23 cellular contexts compared by ENCODE assay signal in the genomic region with DNA sequence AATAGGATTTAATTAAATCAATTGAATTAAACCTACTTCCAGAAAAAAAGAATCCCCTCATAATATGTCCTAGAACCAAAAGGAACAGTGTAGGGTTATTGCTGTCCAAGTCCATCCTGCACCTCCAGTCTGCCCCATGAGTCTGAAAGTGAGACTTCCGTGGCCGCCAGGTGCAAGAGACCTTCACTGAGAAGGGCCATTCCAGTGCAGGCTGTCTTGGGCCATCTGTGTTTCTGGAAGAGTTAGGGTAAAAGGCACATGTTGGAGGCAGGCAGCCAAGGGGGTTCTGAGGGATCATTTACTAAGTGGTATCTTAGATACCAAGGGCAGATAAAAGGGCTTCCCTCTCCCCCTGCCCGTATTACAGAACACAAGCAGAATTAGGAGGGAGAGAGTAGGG. TPM values are rescaled to one million over a fixed set of nuclear protein-coding genes. Genes with fewer than 3 reads are reported as not detected.
A peak's percentile ranks its signal among the peaks of the same experiment; 100 is the strongest.
DNase-seq lines count a peak whose midpoint lies in the region; ATAC-seq lines count a peak whose summit lies in the region.
"Had no signal": no experiment of that assay in that cellular context is flagged by ENCODE, and none has a peak within 500 bp of the region (broad histone marks: within the 10 kb centered on the region; RNA-seq: fewer than 3 reads in every experiment).

No MANE protein-coding gene starts in this region.

- DNase-seq in NCI-H2171 treated with DMSO at 0.1 percent for 48 hours (lab: John Stamatoyannopoulos, UW) (peak; percentile 28), NCI-H2171 (lab: John Stamatoyannopoulos, UW) (no peak), GOT3 (lab: John Stamatoyannopoulos, UW) (no peak), SIG-M5 treated with dmso at 0.1 percent for 504 hours (lab: John Stamatoyannopoulos, UW; ENCODE audit: unreplicated experiment) (no peak)
- DNase-seq in CD4-positive, CD25-positive, alpha-beta regulatory T cell = no peak
- no peak for DNase-seq in stimulated activated effector memory CD8-positive, alpha-beta T cell treated with anti-CD3 and anti-CD28 coated beads, Interleukin-12 subunit alpha, Interleukin-12 subunit beta, amount 100 ng/mL, for 72 hours (ENCODE audit: low spot score in 2 of 2)
- DNase-seq: 8988T; Calu3; CD8-positive, alpha-beta T cell; DMS153; DMS79; GDM1; H7; HFFc6; KBM-7 had no signal

- no peaks in the 10 kb centered on the region for H3K36me3 ChIP-seq in CD4-positive, CD25-positive, alpha-beta regulatory T cell (ENCODE audit: control insufficient read depth, insufficient read depth, low read length)

- H3K4me3 ChIP-seq in CD4-positive, CD25-positive, alpha-beta regulatory T cell (ENCODE audit: low read depth, low read length) = no peak overlapping the region
- H3K4me3 ChIP-seq: GM23338 had no signal

- no peaks in the 10 kb centered on the region for H3K27me3 ChIP-seq in CD4-positive, CD25-positive, alpha-beta regulatory T cell (ENCODE audit: control insufficient read depth, insufficient read depth, low read length)

- H3K36me3 Mint-ChIP-seq in CD4-positive, CD25-positive, alpha-beta regulatory T cell = no peaks in the 10 kb centered on the region
- H3K36me3 Mint-ChIP-seq in activated T-helper 17 cell treated with anti-CD3 and anti-CD28 coated beads, Interleukin-2, amount 50 U/mL, for 72 hours (ENCODE audit: low read depth) = no peaks in the 10 kb centered on the region
- H3K36me3 Mint-ChIP-seq in stimulated activated effector memory CD8-positive, alpha-beta T cell treated with anti-CD3 and anti-CD28 coated beads, Interleukin-12 subunit alpha, Interleukin-12 subunit beta, amount 100 ng/mL, for 72 hours = no peaks in the 10 kb centered on the region
- H3K36me3 Mint-ChIP-seq: CD8-positive, alpha-beta T cell; IgD-negative memory B cell had no signal

- peak overlapping the region in 1 of 4 donors; percentile 34 for H3K4me3 Mint-ChIP-seq in CD4-positive, CD25-positive, alpha-beta regulatory T cell
- no peak overlapping the region for H3K4me3 Mint-ChIP-seq in activated T-helper 17 cell treated with anti-CD3 and anti-CD28 coated beads, Interleukin-2, amount 50 U/mL, for 72 hours
- no peak overlapping the region for H3K4me3 Mint-ChIP-seq in stimulated activated effector memory CD8-positive, alpha-beta T cell treated with anti-CD3 and anti-CD28 coated beads, Interleukin-12 subunit alpha, Interleukin-12 subunit beta, amount 100 ng/mL, for 72 hours
- H3K4me3 Mint-ChIP-seq: B cell; CD8-positive, alpha-beta T cell; GM23338; HFFc6; IgD-negative memory B cell had no signal

- ATAC-seq in CD4-positive, CD25-positive, alpha-beta regulatory T cell (ENCODE audit: low read depth in 2 of 2) = no peak
- no peak for ATAC-seq in activated T-helper 17 cell treated with anti-CD3 and anti-CD28 coated beads, Interleukin-2, amount 50 U/mL, for 72 hours (replicated peaks)
- ATAC-seq in stimulated activated effector memory CD8-positive, alpha-beta T cell treated with anti-CD3 and anti-CD28 coated beads, Interleukin-12 subunit alpha, Interleukin-12 subunit beta, amount 100 ng/mL, for 72 hours = no peak
- ATAC-seq in activated CD4-positive, CD25-positive, alpha-beta regulatory T cell treated with anti-CD3 and anti-CD28 coated beads, Interleukin-2, amount 50 U/mL, for 24 hours = no peak
- ATAC-seq: CD8-positive, alpha-beta T cell; GM23338; HCT116 had no signal

- no peaks in the 10 kb centered on the region for H3K4me1 ChIP-seq in CD4-positive, CD25-positive, alpha-beta regulatory T cell (ENCODE audit: control insufficient read depth, insufficient read depth, low read length, poor library complexity, severe bottlenecking)

- H3K27ac ChIP-seq in CD4-positive, CD25-positive, alpha-beta regulatory T cell (ENCODE audit: insufficient read depth, low read length, poor library complexity, severe bottlenecking) = no peak overlapping the region
- H3K27ac ChIP-seq: C4-2B, HL-60 had no signal

- peaks cover 0 to 3% (median 1%) of the 10 kb centered on the region in 4 donors for H3K4me1 Mint-ChIP-seq in CD4-positive, CD25-positive, alpha-beta regulatory T cell
- no peaks in the 10 kb centered on the region for H3K4me1 Mint-ChIP-seq in activated T-helper 17 cell treated with anti-CD3 and anti-CD28 coated beads, Interleukin-2, amount 50 U/mL, for 72 hours
- H3K4me1 Mint-ChIP-seq in stimulated activated effector memory CD8-positive, alpha-beta T cell treated with anti-CD3 and anti-CD28 coated beads, Interleukin-12 subunit alpha, Interleukin-12 subunit beta, amount 100 ng/mL, for 72 hours = no peaks in the 10 kb centered on the region
- H3K4me1 Mint-ChIP-seq: B cell, IgD-negative memory B cell had no signal

- H3K9me3 ChIP-seq in CD4-positive, CD25-positive, alpha-beta regulatory T cell (ENCODE audit: control insufficient read depth in 2 of 2, low read length in 2 of 2) = no peaks in the 10 kb centered on the region

- peak overlapping the region in 2 of 3 donors; percentile 42 to 87 for H3K27ac Mint-ChIP-seq in CD4-positive, CD25-positive, alpha-beta regulatory T cell
- H3K27ac Mint-ChIP-seq in activated T-helper 17 cell treated with anti-CD3 and anti-CD28 coated beads, Interleukin-2, amount 50 U/mL, for 72 hours = peak overlapping the region; percentile 12
- H3K27ac Mint-ChIP-seq in stimulated activated effector memory CD8-positive, alpha-beta T cell treated with anti-CD3 and anti-CD28 coated beads, Interleukin-12 subunit alpha, Interleukin-12 subunit beta, amount 100 ng/mL, for 72 hours = peak overlapping the region; percentile 68
- H3K27ac Mint-ChIP-seq: B cell; CD8-positive, alpha-beta T cell; GM23338; HFFc6 had no signal

- H3K27me3 Mint-ChIP-seq in CD4-positive, CD25-positive, alpha-beta regulatory T cell = no peaks in the 10 kb centered on the region
- H3K27me3 Mint-ChIP-seq in activated T-helper 17 cell treated with anti-CD3 and anti-CD28 coated beads, Interleukin-2, amount 50 U/mL, for 72 hours = peaks cover 3% of the 10 kb centered on the region

- H3K9me3 Mint-ChIP-seq in CD4-positive, CD25-positive, alpha-beta regulatory T cell = peaks cover 0 to 2% (median 0%) of the 10 kb centered on the region in 7 donors
- no peaks in the 10 kb centered on the region for H3K9me3 Mint-ChIP-seq in activated T-helper 17 cell treated with anti-CD3 and anti-CD28 coated beads, Interleukin-2, amount 50 U/mL, for 72 hours
- H3K9me3 Mint-ChIP-seq in stimulated activated effector memory CD8-positive, alpha-beta T cell treated with anti-CD3 and anti-CD28 coated beads, Interleukin-12 subunit alpha, Interleukin-12 subunit beta, amount 100 ng/mL, for 72 hours = no peaks in the 10 kb centered on the region
- H3K9me3 Mint-ChIP-seq: CD8-positive, alpha-beta T cell; GM23338; HFFc6; IgD-negative memory B cell had no signal

RNA-seq across cellular contexts. Expression of gene UBE2T, which starts 31.0 kb away (rescaled TPM):
- total RNA-seq in CD4-positive, CD25-positive, alpha-beta regulatory T cell = 1.2 TPM
- polyA plus RNA-seq in CD4-positive, CD25-positive, alpha-beta regulatory T cell = 10 to 100 TPM; 12.4 to 16.1 (median 15.1) TPM
- 10 to 100 TPM; 59.7 to 83.7 TPM for total RNA-seq in activated T-helper 17 cell treated with anti-CD3 and anti-CD28 coated beads, Interleukin-2, amount 50 U/mL, for 72 hours

RNA-seq across cellular contexts. Expression of gene PPP1R12B, which starts 37.8 kb away (rescaled TPM):
- 32.5 TPM for total RNA-seq in CD4-positive, CD25-positive, alpha-beta regulatory T cell
- polyA plus RNA-seq in CD4-positive, CD25-positive, alpha-beta regulatory T cell = 1 to 10 TPM; 3.8 to 6.4 (median 4.2) TPM
- total RNA-seq in activated T-helper 17 cell treated with anti-CD3 and anti-CD28 coated beads, Interleukin-2, amount 50 U/mL, for 72 hours = 10 to 100 TPM; 21.6 to 26.0 TPM

Comparison
In these comparisons a context has a peak if more than half of its experiments do, and no peak if none do; other contexts are left out.
1. H3K27ac Mint-ChIP-seq: peak in every context shown above with its lines; median percentile 68 in stimulated activated effector memory CD8-positive, alpha-beta T cell treated with anti-CD3 and anti-CD28 coated beads, Interleukin-12 subunit alpha, Interleukin-12 subunit beta, amount 100 ng/mL, for 72 hours; 64 in CD4-positive, CD25-positive, alpha-beta regulatory T cell; 12 in activated T-helper 17 cell treated with anti-CD3 and anti-CD28 coated beads, Interleukin-2, amount 50 U/mL, for 72 hours.
2. RNA of gene UBE2T, which starts 31.0 kb away (total RNA-seq): 59.7 to 83.7 TPM in activated T-helper 17 cell treated with anti-CD3 and anti-CD28 coated beads, Interleukin-2, amount 50 U/mL, for 72 hours; 1.2 TPM in CD4-positive, CD25-positive, alpha-beta regulatory T cell (single experiment); every median in the first group is over 10 times any median in the second.